In the genomic region with DNA sequence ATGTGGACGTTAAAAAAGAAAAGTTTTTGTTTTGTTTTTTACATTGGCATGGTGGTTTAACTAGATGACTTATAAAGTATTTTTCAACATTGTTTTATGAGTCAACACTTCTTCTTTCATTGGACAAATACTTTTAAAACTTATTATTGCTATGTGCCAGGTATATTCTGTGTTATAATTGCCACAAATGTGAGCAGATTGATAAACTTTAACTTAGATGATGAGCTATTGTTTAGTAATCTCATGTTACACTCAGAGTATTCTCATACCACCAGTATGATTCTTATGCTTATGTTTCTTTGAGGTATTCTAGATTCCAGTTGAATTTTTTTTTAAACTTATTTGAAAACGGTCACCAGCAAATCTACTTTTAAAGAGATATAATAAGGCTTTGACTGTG, we compare ENCODE assay signal across 17 cellular contexts.
DNase-seq lines count a peak whose midpoint lies in the region; ATAC-seq and TF ChIP-seq lines count a peak whose summit lies in the region.
"Had no signal": no experiment of that assay in that cellular context is flagged by ENCODE, and none has a peak within 500 bp of the region (broad histone marks: within the 10 kb centered on the region; RNA-seq: fewer than 3 reads in every experiment).

No MANE protein-coding gene starts in this region.

- peaks cover 62% of the 10 kb centered on the region for H3K4me1 Mint-ChIP-seq in CD8-positive, alpha-beta T cell (ENCODE audit: low read depth)
- H3K4me1 Mint-ChIP-seq in HFFc6 (ENCODE audit: low read depth) (peaks cover 79% of the 10 kb centered on the region), memory B cell (peaks cover 18% of the 10 kb centered on the region)

- no peaks in the 10 kb centered on the region for H3K9me3 Mint-ChIP-seq in CD8-positive, alpha-beta T cell
- H3K9me3 Mint-ChIP-seq in HFFc6 (no peaks in the 10 kb centered on the region), memory B cell (no peaks in the 10 kb centered on the region)

- no peak for TF ChIP-seq CTCF in CD8-positive, alpha-beta T cell (IDR thresholded peaks at IDR 0.05)
- TF ChIP-seq CTCF in HFFc6 (IDR thresholded peaks at IDR 0.05) (no peak), choroid plexus epithelial cell (conservative IDR thresholded peaks at IDR 0.05; ENCODE audit: low read depth, low read length) (no peak)

- H3K36me3 ChIP-seq in CD8-positive, alpha-beta T cell (ENCODE audit: insufficient read depth, low read length) = peaks cover 4% of the 10 kb centered on the region

- H3K4me3 Mint-ChIP-seq in CD8-positive, alpha-beta T cell = no peak overlapping the region
- H3K4me3 Mint-ChIP-seq in HFFc6 (peak overlapping the region; percentile 36), memory B cell (no peak overlapping the region)
- H3K4me3 Mint-ChIP-seq: CD14-positive monocyte had no signal

- H3K27ac ChIP-seq in CD8-positive, alpha-beta T cell (ENCODE audit: low read depth, low read length) = no peak overlapping the region
- H3K27ac ChIP-seq: SJCRH30 had no signal

- peak overlapping the region; percentile 43 for H3K27ac Mint-ChIP-seq in CD8-positive, alpha-beta T cell
- H3K27ac Mint-ChIP-seq in HFFc6 (peak overlapping the region; percentile 70; the same call in 1 of the 2 replicates), memory B cell (peak overlapping the region; percentile 14)

- CTCF ChIA-PET in CD8-positive, alpha-beta T cell (lab: Charles Lee) = no interaction called here

- no peak overlapping the region for H3K4me3 ChIP-seq in CD8-positive, alpha-beta T cell (ENCODE audit: low read depth, low read length)
- H3K4me3 ChIP-seq in choroid plexus epithelial cell (ENCODE audit: low read depth, low read length) = no peak overlapping the region
- H3K4me3 ChIP-seq: SJCRH30 had no signal

- H3K27me3 ChIP-seq in CD8-positive, alpha-beta T cell (ENCODE audit: insufficient read depth, low read length) = no peaks in the 10 kb centered on the region
- H3K27me3 ChIP-seq: SJCRH30 had no signal

- no peak for DNase-seq in CD8-positive, alpha-beta T cell
- DNase-seq in HFFc6 (no peak), choroid plexus epithelial cell (ENCODE audit: low read depth) (peak; percentile 17), memory B cell (ENCODE audit: low spot score in 2 of 2) (no peak), NCI-H2107 (lab: John Stamatoyannopoulos, UW) (no peak), COLO668 (lab: John Stamatoyannopoulos, UW; ENCODE audit: unreplicated experiment) (no peak), islet precursor cell (no peak)
- DNase-seq: DND-41, GF-D8, H7, Kasumi-1, NCI-H1417 treated with DMSO at 0.1 percent for 48 hours, NCI-H2029, NCI-H524, SJCRH30 had no signal

- no peaks in the 10 kb centered on the region for H3K27me3 Mint-ChIP-seq in CD8-positive, alpha-beta T cell (ENCODE audit: low read depth)
- no peaks in the 10 kb centered on the region for H3K27me3 Mint-ChIP-seq in HFFc6 (ENCODE audit: insufficient read depth)
- H3K27me3 Mint-ChIP-seq in memory B cell = no peaks in the 10 kb centered on the region

- H3K36me3 Mint-ChIP-seq in CD8-positive, alpha-beta T cell = peaks cover 9% of the 10 kb centered on the region
- H3K36me3 Mint-ChIP-seq in HFFc6 (ENCODE audit: low read depth) (peaks cover 20% of the 10 kb centered on the region; the same call in 1 of the 2 replicates), memory B cell (peaks cover 8% of the 10 kb centered on the region)

- POLR2A ChIA-PET in CD8-positive, alpha-beta T cell (lab: Charles Lee) = interaction anchor here (0.6 kb wide), 1 partner anchor 37 kb away, joined by 4 read pairs; no protein-coding TSS in a partner anchor

- no peak for ATAC-seq in CD8-positive, alpha-beta T cell
- ATAC-seq in memory B cell (ENCODE audit: low read depth) (no peak), GM18867 (IDR thresholded peaks at IDR 0.05; ENCODE audit: unreplicated experiment) (no peak)

- no peaks in the 10 kb centered on the region for H3K9me3 ChIP-seq in CD8-positive, alpha-beta T cell (ENCODE audit: low read length)
- H3K9me3 ChIP-seq: SJCRH30 had no signal

- H3K4me1 ChIP-seq in CD8-positive, alpha-beta T cell (ENCODE audit: insufficient read depth, low read length) = peaks cover under 1% of the 10 kb centered on the region
- H3K4me1 ChIP-seq: SJCRH30 had no signal

- intact Hi-C loops in CD8-positive, alpha-beta T cell (cut with DNase I, micrococcal nuclease) = loop anchor here (1.0 to 5.0 kb wide), 2 partner anchors 46 kb away; no protein-coding TSS in a partner anchor

Comparison
In these comparisons a context has a peak if more than half of its experiments do, and no peak if none do; other contexts are left out.
1. H3K27ac Mint-ChIP-seq: peak in every context shown above with its lines; median percentile 70 in HFFc6; 43 in CD8-positive, alpha-beta T cell; 14 in memory B cell.